16 cellular contexts compared by ENCODE assay signal in genomic region chr3:65945480-65945879, GRCh38.
DNase-seq lines count a peak whose midpoint lies in the region; ATAC-seq and TF ChIP-seq lines count a peak whose summit lies in the region.
"Had no signal": no experiment of that assay in that cellular context is flagged by ENCODE, and none has a peak within 500 bp of the region (broad histone marks: within the 10 kb centered on the region; RNA-seq: fewer than 3 reads in every experiment).

No MANE protein-coding gene starts in this region.

- no peak for TF ChIP-seq POLR2A in thyroid gland (IDR thresholded peaks at IDR 0.05)

- TF ChIP-seq CTCF in foreskin keratinocyte (conservative IDR thresholded peaks at IDR 0.05): no peak
- no peak for TF ChIP-seq CTCF in thyroid gland (IDR thresholded peaks at IDR 0.05)

- H3K27ac ChIP-seq in foreskin keratinocyte: no peak overlapping the region
- peak overlapping the region; percentile 1 to 79 (median 41) for H3K27ac ChIP-seq in thyroid gland

- H3K4me1 ChIP-seq in foreskin keratinocyte (peaks cover 3% of the 10 kb centered on the region), thyroid gland (peaks cover 32 to 41% of the 10 kb centered on the region in 2 donors)
- H3K4me1 ChIP-seq: uterus had no signal

- H3K27me3 ChIP-seq in foreskin keratinocyte: no peaks in the 10 kb centered on the region
- H3K27me3 ChIP-seq in thyroid gland: no peaks in the 10 kb centered on the region
- H3K27me3 ChIP-seq: uterus had no signal

- DNase-seq in HCEC 1CT (peak; percentile 70), foreskin keratinocyte (peak; percentile 67 to 77), thyroid gland (no peak), COLO668 (lab: John Stamatoyannopoulos, UW; ENCODE audit: unreplicated experiment) (no peak), NCI-H345 treated with DMSO at 0.1 percent for 48 hours (lab: John Stamatoyannopoulos, UW; ENCODE audit: unreplicated experiment) (no peak), medulla oblongata (ENCODE audit: extremely low spot score) (no peak)
- DNase-seq: activated CD8-positive, alpha-beta T cell treated with anti-CD3 and anti-CD28 coated beads for 36 hours; Karpas-422; mesenchymal stem cell; NCI-H1694; NCI-H446 treated with DMSO at 0.1 percent for 48 hours; OCI-M1; stimulated activated CD4-positive, alpha-beta T cell treated with anti-CD3 and anti-CD28 coated beads, Interleukin-4, amount 100 ng/mL, for 24 hours; uterus had no signal

- peak; percentile 84 for ATAC-seq in SK-N-SH treated with all-trans-retinoic acid at 6 μM for 48 hours
- ATAC-seq in foreskin keratinocyte: peak; percentile 75
- ATAC-seq: activated CD8-positive, alpha-beta T cell treated with anti-CD3 and anti-CD28 coated beads for 36 hours; activated T-helper 17 cell treated with anti-CD3 and anti-CD28 coated beads, Interleukin-2, amount 50 U/mL, for 72 hours had no signal

- no peak overlapping the region for H3K4me3 ChIP-seq in thyroid gland (replicated peaks in 1 of 3)
- H3K4me3 ChIP-seq: uterus had no signal

- no peaks in the 10 kb centered on the region for H3K36me3 ChIP-seq in thyroid gland
- H3K36me3 ChIP-seq: uterus had no signal

- no peaks in the 10 kb centered on the region for H3K9me3 ChIP-seq in thyroid gland
- H3K9me3 ChIP-seq: uterus had no signal

- intact Hi-C loops in thyroid gland (cut with DNase I): no loop called here

- WGBS in thyroid gland, 2 donors: 88 to 93% methylated on average over 3 of the region's 3 CpGs

TF ChIP-seq in SK-N-SH treated with all-trans-retinoic acid at 6 μM for 48 hours, 23 proteins besides CTCF, POLR2A, EP300 and RAD21:
- TF ChIP-seq GLIS3 (CRISPR knock-in tag; IDR thresholded peaks at IDR 0.05) (no peak), ISL1 (CRISPR knock-in tag; IDR thresholded peaks at IDR 0.05) (no peak), BACH2 (CRISPR knock-in tag; IDR thresholded peaks at IDR 0.05; ENCODE audit: borderline replicate concordance) (no peak), PPARA (CRISPR knock-in tag; IDR thresholded peaks at IDR 0.05; ENCODE audit: borderline replicate concordance) (no peak), ZC3H10 (CRISPR knock-in tag; IDR thresholded peaks at IDR 0.05) (no peak), TCF4 (CRISPR knock-in tag; IDR thresholded peaks at IDR 0.05; ENCODE audit: borderline replicate concordance) (no peak), ZFP3 (CRISPR knock-in tag; IDR thresholded peaks at IDR 0.05) (no peak), PATZ1 (CRISPR knock-in tag; IDR thresholded peaks at IDR 0.05; ENCODE audit: borderline replicate concordance) (no peak), ZNF70 (CRISPR knock-in tag; IDR thresholded peaks at IDR 0.05) (no peak), ZFP30 (CRISPR knock-in tag; IDR thresholded peaks at IDR 0.05) (no peak), RARB (CRISPR knock-in tag; IDR thresholded peaks at IDR 0.05) (no peak), TOX (CRISPR knock-in tag; IDR thresholded peaks at IDR 0.05; ENCODE audit: borderline replicate concordance) (no peak), ESRRG (CRISPR knock-in tag; IDR thresholded peaks at IDR 0.05) (no peak), ZNF8 (CRISPR knock-in tag; IDR thresholded peaks at IDR 0.05) (no peak), ARNTL (CRISPR knock-in tag; IDR thresholded peaks at IDR 0.05; ENCODE audit: borderline replicate concordance, low read depth) (no peak), CSDC2 (CRISPR knock-in tag; IDR thresholded peaks at IDR 0.05) (no peak), OSR1 (CRISPR knock-in tag; IDR thresholded peaks at IDR 0.05) (no peak)
- TF ChIP-seq, protein P1, sequence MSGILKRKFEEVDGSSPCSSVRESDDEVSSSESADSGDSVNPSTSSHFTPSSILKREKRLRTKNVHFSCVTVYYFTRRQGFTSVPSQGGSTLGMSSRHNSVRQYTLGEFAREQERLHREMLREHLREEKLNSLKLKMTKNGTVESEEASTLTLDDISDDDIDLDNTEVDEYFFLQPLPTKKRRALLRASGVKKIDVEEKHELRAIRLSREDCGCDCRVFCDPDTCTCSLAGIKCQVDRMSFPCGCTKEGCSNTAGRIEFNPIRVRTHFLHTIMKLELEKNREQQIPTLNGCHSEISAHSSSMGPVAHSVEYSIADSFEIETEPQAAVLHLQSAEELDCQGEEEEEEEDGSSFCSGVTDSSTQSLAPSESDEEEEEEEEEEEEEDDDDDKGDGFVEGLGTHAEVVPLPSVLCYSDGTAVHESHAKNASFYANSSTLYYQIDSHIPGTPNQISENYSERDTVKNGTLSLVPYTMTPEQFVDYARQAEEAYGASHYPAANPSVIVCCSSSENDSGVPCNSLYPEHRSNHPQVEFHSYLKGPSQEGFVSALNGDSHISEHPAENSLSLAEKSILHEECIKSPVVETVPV (CRISPR knock-in tag; IDR thresholded peaks at IDR 0.05): no peak
- TF ChIP-seq, protein P2, sequence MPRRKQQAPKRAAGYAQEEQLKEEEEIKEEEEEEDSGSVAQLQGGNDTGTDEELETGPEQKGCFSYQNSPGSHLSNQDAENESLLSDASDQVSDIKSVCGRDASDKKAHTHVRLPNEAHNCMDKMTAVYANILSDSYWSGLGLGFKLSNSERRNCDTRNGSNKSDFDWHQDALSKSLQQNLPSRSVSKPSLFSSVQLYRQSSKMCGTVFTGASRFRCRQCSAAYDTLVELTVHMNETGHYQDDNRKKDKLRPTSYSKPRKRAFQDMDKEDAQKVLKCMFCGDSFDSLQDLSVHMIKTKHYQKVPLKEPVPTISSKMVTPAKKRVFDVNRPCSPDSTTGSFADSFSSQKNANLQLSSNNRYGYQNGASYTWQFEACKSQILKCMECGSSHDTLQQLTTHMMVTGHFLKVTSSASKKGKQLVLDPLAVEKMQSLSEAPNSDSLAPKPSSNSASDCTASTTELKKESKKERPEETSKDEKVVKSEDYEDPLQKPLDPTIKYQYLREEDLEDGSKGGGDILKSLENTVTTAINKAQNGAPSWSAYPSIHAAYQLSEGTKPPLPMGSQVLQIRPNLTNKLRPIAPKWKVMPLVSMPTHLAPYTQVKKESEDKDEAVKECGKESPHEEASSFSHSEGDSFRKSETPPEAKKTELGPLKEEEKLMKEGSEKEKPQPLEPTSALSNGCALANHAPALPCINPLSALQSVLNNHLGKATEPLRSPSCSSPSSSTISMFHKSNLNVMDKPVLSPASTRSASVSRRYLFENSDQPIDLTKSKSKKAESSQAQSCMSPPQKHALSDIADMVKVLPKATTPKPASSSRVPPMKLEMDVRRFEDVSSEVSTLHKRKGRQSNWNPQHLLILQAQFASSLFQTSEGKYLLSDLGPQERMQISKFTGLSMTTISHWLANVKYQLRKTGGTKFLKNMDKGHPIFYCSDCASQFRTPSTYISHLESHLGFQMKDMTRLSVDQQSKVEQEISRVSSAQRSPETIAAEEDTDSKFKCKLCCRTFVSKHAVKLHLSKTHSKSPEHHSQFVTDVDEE (CRISPR knock-in tag; IDR thresholded peaks at IDR 0.05): no peak
- TF ChIP-seq, protein P3, sequence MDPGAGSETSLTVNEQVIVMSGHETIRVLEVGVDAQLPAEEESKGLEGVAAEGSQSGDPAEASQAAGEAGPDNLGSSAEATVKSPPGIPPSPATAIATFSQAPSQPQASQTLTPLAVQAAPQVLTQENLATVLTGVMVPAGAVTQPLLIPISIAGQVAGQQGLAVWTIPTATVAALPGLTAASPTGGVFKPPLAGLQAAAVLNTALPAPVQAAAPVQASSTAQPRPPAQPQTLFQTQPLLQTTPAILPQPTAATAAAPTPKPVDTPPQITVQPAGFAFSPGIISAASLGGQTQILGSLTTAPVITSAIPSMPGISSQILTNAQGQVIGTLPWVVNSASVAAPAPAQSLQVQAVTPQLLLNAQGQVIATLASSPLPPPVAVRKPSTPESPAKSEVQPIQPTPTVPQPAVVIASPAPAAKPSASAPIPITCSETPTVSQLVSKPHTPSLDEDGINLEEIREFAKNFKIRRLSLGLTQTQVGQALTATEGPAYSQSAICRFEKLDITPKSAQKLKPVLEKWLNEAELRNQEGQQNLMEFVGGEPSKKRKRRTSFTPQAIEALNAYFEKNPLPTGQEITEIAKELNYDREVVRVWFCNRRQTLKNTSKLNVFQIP (CRISPR knock-in tag; IDR thresholded peaks at IDR 0.05; ENCODE audit: borderline replicate concordance, low read depth): no peak
TF ChIP-seq in SK-N-SH treated with all-trans-retinoic acid at 6 μM for 48 hours: peak in this region for 0.

Comparison
In these comparisons a context has a peak if more than half of its experiments do, and no peak if none do; other contexts are left out.
1. DNase-seq: peak in HCEC 1CT (single experiment) and foreskin keratinocyte (2 of 2); none in thyroid gland (0 of 2), COLO668 (single experiment), NCI-H345 treated with DMSO at 0.1 percent for 48 hours (single experiment) and medulla oblongata (single experiment).